In the genomic region with DNA sequence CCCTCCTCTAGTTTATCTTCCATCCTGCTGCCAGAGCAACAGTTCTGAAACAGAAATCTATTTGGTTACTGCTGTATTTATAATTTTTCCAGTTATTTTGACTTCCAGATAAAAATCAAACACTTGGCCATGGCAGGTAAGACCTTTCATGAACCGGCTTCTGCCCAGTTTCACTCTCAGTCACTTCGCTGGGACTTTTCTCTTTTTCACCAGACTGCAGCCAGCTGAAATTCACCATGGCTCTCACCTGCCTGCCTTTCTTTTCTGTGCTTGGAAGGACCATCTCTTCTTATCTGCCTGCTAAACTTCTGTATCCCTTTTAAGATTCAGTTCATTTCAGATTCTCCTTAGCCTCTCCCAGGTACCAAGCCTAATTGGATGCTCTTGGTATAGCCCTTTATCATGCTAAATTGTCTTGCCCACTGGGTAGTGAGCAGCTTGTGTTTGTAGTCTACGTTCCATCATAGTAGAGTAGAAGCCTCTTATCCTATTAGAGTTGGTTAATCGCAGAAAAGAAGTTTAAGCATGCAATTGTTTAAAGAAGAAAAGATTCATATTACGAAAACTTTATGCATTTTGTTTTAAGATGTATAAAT, we compare ENCODE assay signal across 1 cellular context.
TF ChIP-seq lines count a peak whose summit lies in the region.

No MANE protein-coding gene starts in this region.

TF ChIP-seq in WTC11, 78 proteins besides CTCF, POLR2A, EP300 and RAD21 (continued from another document):
- TF ChIP-seq, protein P1, sequence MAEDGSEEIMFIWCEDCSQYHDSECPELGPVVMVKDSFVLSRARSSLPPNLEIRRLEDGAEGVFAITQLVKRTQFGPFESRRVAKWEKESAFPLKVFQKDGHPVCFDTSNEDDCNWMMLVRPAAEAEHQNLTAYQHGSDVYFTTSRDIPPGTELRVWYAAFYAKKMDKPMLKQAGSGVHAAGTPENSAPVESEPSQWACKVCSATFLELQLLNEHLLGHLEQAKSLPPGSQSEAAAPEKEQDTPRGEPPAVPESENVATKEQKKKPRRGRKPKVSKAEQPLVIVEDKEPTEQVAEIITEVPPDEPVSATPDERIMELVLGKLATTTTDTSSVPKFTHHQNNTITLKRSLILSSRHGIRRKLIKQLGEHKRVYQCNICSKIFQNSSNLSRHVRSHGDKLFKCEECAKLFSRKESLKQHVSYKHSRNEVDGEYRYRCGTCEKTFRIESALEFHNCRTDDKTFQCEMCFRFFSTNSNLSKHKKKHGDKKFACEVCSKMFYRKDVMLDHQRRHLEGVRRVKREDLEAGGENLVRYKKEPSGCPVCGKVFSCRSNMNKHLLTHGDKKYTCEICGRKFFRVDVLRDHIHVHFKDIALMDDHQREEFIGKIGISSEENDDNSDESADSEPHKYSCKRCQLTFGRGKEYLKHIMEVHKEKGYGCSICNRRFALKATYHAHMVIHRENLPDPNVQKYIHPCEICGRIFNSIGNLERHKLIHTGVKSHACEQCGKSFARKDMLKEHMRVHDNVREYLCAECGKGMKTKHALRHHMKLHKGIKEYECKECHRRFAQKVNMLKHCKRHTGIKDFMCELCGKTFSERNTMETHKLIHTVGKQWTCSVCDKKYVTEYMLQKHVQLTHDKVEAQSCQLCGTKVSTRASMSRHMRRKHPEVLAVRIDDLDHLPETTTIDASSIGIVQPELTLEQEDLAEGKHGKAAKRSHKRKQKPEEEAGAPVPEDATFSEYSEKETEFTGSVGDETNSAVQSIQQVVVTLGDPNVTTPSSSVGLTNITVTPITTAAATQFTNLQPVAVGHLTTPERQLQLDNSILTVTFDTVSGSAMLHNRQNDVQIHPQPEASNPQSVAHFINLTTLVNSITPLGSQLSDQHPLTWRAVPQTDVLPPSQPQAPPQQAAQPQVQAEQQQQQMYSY (CRISPR knock-in tag; IDR thresholded peaks at IDR 0.05) = no peak
- TF ChIP-seq MXD4 (CRISPR knock-in tag; IDR thresholded peaks at IDR 0.05; ENCODE audit: borderline replicate concordance) (no peak), ZNF396 (CRISPR knock-in tag; IDR thresholded peaks at IDR 0.05; ENCODE audit: borderline replicate concordance) (no peak), RORB (CRISPR knock-in tag; IDR thresholded peaks at IDR 0.05) (no peak), KAT7 (CRISPR knock-in tag; IDR thresholded peaks at IDR 0.05; ENCODE audit: borderline replicate concordance) (no peak), PRRX2 (CRISPR knock-in tag; IDR thresholded peaks at IDR 0.05) (no peak), TCF7 (CRISPR knock-in tag; IDR thresholded peaks at IDR 0.05; ENCODE audit: low read depth) (no peak), FOXJ3 (CRISPR knock-in tag; IDR thresholded peaks at IDR 0.05; ENCODE audit: borderline replicate concordance) (no peak), NFE2L1 (CRISPR knock-in tag; IDR thresholded peaks at IDR 0.05) (no peak)
- TF ChIP-seq, protein P2, sequence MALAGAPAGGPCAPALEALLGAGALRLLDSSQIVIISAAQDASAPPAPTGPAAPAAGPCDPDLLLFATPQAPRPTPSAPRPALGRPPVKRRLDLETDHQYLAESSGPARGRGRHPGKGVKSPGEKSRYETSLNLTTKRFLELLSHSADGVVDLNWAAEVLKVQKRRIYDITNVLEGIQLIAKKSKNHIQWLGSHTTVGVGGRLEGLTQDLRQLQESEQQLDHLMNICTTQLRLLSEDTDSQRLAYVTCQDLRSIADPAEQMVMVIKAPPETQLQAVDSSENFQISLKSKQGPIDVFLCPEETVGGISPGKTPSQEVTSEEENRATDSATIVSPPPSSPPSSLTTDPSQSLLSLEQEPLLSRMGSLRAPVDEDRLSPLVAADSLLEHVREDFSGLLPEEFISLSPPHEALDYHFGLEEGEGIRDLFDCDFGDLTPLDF (CRISPR knock-in tag; IDR thresholded peaks at IDR 0.05) = no peak
- TF ChIP-seq, protein P3, sequence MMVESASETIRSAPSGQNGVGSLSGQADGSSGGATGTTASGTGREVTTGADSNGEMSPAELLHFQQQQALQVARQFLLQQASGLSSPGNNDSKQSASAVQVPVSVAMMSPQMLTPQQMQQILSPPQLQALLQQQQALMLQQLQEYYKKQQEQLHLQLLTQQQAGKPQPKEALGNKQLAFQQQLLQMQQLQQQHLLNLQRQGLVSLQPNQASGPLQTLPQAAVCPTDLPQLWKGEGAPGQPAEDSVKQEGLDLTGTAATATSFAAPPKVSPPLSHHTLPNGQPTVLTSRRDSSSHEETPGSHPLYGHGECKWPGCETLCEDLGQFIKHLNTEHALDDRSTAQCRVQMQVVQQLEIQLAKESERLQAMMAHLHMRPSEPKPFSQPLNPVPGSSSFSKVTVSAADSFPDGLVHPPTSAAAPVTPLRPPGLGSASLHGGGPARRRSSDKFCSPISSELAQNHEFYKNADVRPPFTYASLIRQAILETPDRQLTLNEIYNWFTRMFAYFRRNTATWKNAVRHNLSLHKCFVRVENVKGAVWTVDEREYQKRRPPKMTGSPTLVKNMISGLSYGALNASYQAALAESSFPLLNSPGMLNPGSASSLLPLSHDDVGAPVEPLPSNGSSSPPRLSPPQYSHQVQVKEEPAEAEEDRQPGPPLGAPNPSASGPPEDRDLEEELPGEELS (CRISPR knock-in tag; IDR thresholded peaks at IDR 0.05) = no peak
- TF ChIP-seq, protein P4, sequence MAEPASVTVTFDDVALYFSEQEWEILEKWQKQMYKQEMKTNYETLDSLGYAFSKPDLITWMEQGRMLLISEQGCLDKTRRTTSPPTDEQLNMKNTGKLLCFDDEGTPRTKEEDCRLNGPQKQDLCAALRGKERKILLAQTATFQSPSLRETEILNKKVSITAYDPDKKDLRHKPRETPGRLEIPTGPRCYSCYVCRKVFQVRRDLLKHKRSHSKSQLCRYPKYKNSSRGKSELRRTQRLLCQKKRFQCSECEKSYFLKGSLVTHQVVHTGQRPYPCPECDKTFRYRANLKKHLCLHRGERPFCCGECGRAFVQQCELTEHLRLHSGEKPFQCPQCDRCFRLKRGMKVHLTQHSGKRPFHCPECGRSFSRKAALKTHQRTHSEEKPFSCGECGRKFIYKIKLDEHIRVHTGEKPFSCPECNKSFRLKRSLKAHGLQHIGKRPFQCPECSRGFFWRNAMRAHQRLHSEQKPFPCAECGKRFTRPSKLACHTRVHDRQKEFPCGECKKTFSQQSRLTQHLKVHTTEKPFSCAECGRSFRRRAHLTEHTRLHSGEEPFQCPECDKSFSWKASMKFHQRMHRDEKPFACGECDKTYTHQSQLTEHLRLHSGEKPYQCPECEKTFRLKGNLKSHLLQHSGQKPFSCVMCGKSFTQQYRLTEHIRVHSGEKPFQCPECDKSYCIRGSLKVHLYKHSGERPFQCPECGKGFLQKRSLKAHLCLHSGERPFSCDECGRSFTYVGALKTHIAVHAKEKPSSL (CRISPR knock-in tag; conservative IDR thresholded peaks at IDR 0.05) = no peak
